23 cellular contexts compared by ENCODE assay signal in genomic region chr9:119453490-119453911, GRCh38.
DNase-seq lines count a peak whose midpoint lies in the region; ATAC-seq and TF ChIP-seq lines count a peak whose summit lies in the region.
"Had no signal": no experiment of that assay in that cellular context is flagged by ENCODE, and none has a peak within 500 bp of the region (broad histone marks: within the 10 kb centered on the region; RNA-seq: fewer than 3 reads in every experiment).

No MANE protein-coding gene starts in this region.

- H3K9ac ChIP-seq in GM23248 = no peak overlapping the region
- H3K9ac ChIP-seq: BLaER1 treated with 17β-estradiol and CSF1 and Interleukin-3, amounts not matched to agents 10 nM and 100 nM had no signal

- no peaks in the 10 kb centered on the region for H3K9me3 ChIP-seq in GM23248 (ENCODE audit: low read depth)
- no peaks in the 10 kb centered on the region for H3K9me3 ChIP-seq in mucosa of descending colon
- H3K9me3 ChIP-seq: heart left ventricle, upper lobe of left lung had no signal

- ATAC-seq in SK-N-SH treated with all-trans-retinoic acid at 6 μM for 48 hours (peak; percentile 34; the same call in 2 of the 3 replicates), mucosa of descending colon (no peak), HG02884 (IDR thresholded peaks at IDR 0.05; ENCODE audit: unreplicated experiment) (no peak), GM21526 (IDR thresholded peaks at IDR 0.05; ENCODE audit: low FRiP score, unreplicated experiment) (no peak)
- ATAC-seq: activated T-cell treated with anti-CD3 and anti-CD28 coated beads, Interleukin-2, amount 50 U/mL, for 4 hours; heart left ventricle; left lobe of liver; naive thymus-derived CD8-positive, alpha-beta T cell had no signal

- peak overlapping the region; percentile 54 for H3K4me2 ChIP-seq in GM23248 (ENCODE audit: unreplicated experiment)

- WGBS in GM23248 (ENCODE audit: low coverage in 1 of 2, low lambda C conversion rate in 2 of 2, missing lambda C conversion rate in 2 of 2), 2 experiments = 2 to 3% methylated on average over 3 of the region's 3 CpGs

- H3K79me2 ChIP-seq in GM23248 (ENCODE audit: insufficient read depth) = no peaks in the 10 kb centered on the region

- DNase-seq in ACHN (peak; percentile 44), GM23248 (peak; percentile 68), fibroblast of the aortic adventitia (ENCODE audit: low read depth) (peak; percentile 45), mucosa of descending colon (no peak), islet precursor cell (no peak)
- DNase-seq: activated CD4-positive, alpha-beta T cell treated with anti-CD3 and anti-CD28 coated beads for 48 hours; activated naive CD4-positive, alpha-beta T cell treated with Interleukin-2 at 50 U/mL for 16 hours; activated T-cell treated with anti-CD3 and anti-CD28 coated beads, Interleukin-2, amount 50 U/mL, for 4 hours; heart left ventricle; KG1; naive thymus-derived CD8-positive, alpha-beta T cell; NCI-H1436 treated with DMSO at 0.1 percent for 48 hours; NCI-H526 treated with DMSO at 0.1 percent for 48 hours; occipital lobe; stimulated activated CD4-positive, alpha-beta T cell treated with anti-CD3 and anti-CD28 coated beads, Interleukin-1b, Interleukin-23, amount 100 ng/mL, for 48 hours; upper lobe of left lung had no signal

- no peaks in the 10 kb centered on the region for H3K9me2 ChIP-seq in GM23248 (ENCODE audit: insufficient read depth)

- no peak for TF ChIP-seq CTCF in fibroblast of the aortic adventitia (IDR thresholded peaks at IDR 0.05; ENCODE audit: insufficient read depth, low read length)
- TF ChIP-seq CTCF in mucosa of descending colon (IDR thresholded peaks at IDR 0.05) = no peak

- H4K20me1 ChIP-seq in GM23248 (ENCODE audit: insufficient read depth) = no peaks in the 10 kb centered on the region
- H4K20me1 ChIP-seq: BLaER1 treated with 17β-estradiol and CSF1 and Interleukin-3, amounts not matched to agents 10 nM and 100 nM had no signal

- intact Hi-C loops in mucosa of descending colon (cut with DNase I, micrococcal nuclease) = no loop called here

- H3K36me3 ChIP-seq in GM23248 (ENCODE audit: low read depth) (no peaks in the 10 kb centered on the region), mucosa of descending colon (ENCODE audit: low read depth) (no peaks in the 10 kb centered on the region)
- H3K36me3 ChIP-seq: BLaER1 treated with 17β-estradiol and CSF1 and Interleukin-3, amounts not matched to agents 10 nM and 100 nM; heart left ventricle; upper lobe of left lung had no signal

- in situ Hi-C loops in ACHN (cut with HindIII; ENCODE audit: low pct_ligation_motif_present, low pct_unique_long_range_greater_than_20kb, low sequenced_read_pairs) (no loop called here), GM23248 (cut with MboI) (no loop called here)

- H3K4me3 ChIP-seq in GM23248 (peak overlapping the region; percentile 26), fibroblast of the aortic adventitia (ENCODE audit: low read depth, low read length) (no peak overlapping the region), mucosa of descending colon (no peak overlapping the region)
- H3K4me3 ChIP-seq: BLaER1 treated with 17β-estradiol and CSF1 and Interleukin-3, amounts not matched to agents 10 nM and 100 nM; heart left ventricle; skin epidermis; upper lobe of left lung had no signal

- no peaks in the 10 kb centered on the region for H3K27me3 ChIP-seq in GM23248 (replicated peaks; ENCODE audit: insufficient read depth)
- H3K27me3 ChIP-seq: BLaER1 treated with 17β-estradiol and CSF1 and Interleukin-3, amounts not matched to agents 10 nM and 100 nM; heart left ventricle; upper lobe of left lung had no signal

- H2AFZ ChIP-seq in GM23248 = 0 out of 2 replicates have a peak overlapping the region, but pooled peaks have one; percentile 1

- H3F3A ChIP-seq in GM23248 (ENCODE audit: insufficient read depth) = peaks cover 14% of the 10 kb centered on the region

- H3K4me1 ChIP-seq in GM23248 (ENCODE audit: insufficient read depth) (peaks cover 20% of the 10 kb centered on the region), mucosa of descending colon (ENCODE audit: low read depth) (no peaks in the 10 kb centered on the region)
- H3K4me1 ChIP-seq: heart left ventricle, upper lobe of left lung had no signal

- peak overlapping the region; percentile 50 for H3K27ac ChIP-seq in GM23248
- H3K27ac ChIP-seq: BLaER1 treated with 17β-estradiol and CSF1 and Interleukin-3, amounts not matched to agents 10 nM and 100 nM; heart left ventricle; upper lobe of left lung; VCaP had no signal

TF ChIP-seq in SK-N-SH treated with all-trans-retinoic acid at 6 μM for 48 hours, 23 proteins besides CTCF, POLR2A, EP300 and RAD21:
- no peak for TF ChIP-seq POU6F1 (CRISPR knock-in tag; IDR thresholded peaks at IDR 0.05; ENCODE audit: borderline replicate concordance, low read depth)
- TF ChIP-seq SNAI2 (CRISPR knock-in tag; IDR thresholded peaks at IDR 0.05) = no peak
TF ChIP-seq in SK-N-SH treated with all-trans-retinoic acid at 6 μM for 48 hours: peak in this region for 0.

Comparison
In these comparisons a context has a peak if more than half of its experiments do, and no peak if none do; other contexts are left out.
1. DNase-seq: peak in ACHN (single experiment), GM23248 (single experiment) and fibroblast of the aortic adventitia (single experiment); none in mucosa of descending colon (0 of 3) and islet precursor cell (single experiment).